Comparison of ENCODE assay signal across 1 cellular context in genomic region chr5:103295871-103296270, GRCh38.
TF ChIP-seq lines count a peak whose summit lies in the region.

No MANE protein-coding gene starts in this region.

TF ChIP-seq in GM23338, 12 proteins besides CTCF, POLR2A, EP300 and RAD21 (continued from another document):
- no peak for TF ChIP-seq ZNF462 (CRISPR knock-in tag; IDR thresholded peaks at IDR 0.05)
- TF ChIP-seq NANOG (IDR thresholded peaks at IDR 0.05; ENCODE audit: borderline replicate concordance), result no peak
- TF ChIP-seq ZNF331 (CRISPR knock-in tag; IDR thresholded peaks at IDR 0.05; ENCODE audit: low read depth), result no peak
